In the genomic region with DNA sequence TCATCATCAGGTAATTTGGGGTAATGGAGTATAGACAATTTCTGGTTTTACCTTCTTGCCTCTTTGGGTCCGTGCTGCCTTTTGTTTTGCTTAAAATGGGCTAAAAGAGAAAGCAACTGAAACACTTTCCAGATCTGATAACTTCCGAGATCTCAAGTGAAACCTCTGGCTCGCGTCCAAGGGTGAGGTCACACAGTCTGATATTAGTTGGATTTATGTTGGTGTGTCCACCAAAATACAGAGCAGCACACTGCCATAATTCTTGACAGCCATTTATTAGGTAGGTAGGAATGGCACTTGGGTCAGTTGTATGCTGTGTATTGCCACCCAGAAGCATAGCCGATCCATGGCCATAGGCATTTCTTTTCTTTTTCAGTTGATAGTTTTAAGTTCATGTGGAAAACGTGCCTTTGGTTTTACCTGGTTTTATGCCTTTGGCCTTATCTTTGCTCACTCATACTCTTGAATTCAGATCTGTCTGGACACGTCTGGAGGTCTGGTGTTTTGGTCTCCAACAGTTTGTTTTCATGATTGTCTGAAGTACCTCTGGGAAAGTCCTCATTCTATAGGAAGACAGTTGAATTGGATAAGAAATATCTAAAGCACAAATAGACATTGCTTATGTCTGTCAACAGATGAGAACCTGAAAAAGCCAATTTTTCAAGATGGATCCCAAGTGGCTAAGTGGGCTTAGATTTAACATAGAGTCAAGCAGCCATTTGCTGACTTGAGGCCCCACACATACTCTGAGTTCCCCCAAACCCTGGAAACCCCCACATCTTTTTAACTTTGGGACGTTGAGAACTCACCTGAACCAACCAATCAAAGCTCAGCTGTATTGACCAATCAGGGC, we compare ENCODE assay signal across 9 cellular contexts.
A peak's percentile ranks its signal among the peaks of the same experiment; 100 is the strongest.
DNase-seq lines count a peak whose midpoint lies in the region; ATAC-seq and TF ChIP-seq lines count a peak whose summit lies in the region.
"Had no signal": no experiment of that assay in that cellular context is flagged by ENCODE, and none has a peak within 500 bp of the region (broad histone marks: within the 10 kb centered on the region; RNA-seq: fewer than 3 reads in every experiment).

No MANE protein-coding gene starts in this region.

- peak overlapping the region; percentile 40 for H3K4me3 Mint-ChIP-seq in activated CD4-positive, alpha-beta T cell treated with anti-CD3 and anti-CD28 coated beads, Interleukin-2, amount 10 ng/mL, durations not matched to agents 7 days and 5 days
- H3K4me3 Mint-ChIP-seq in HFFc6: no peak overlapping the region
- H3K4me3 Mint-ChIP-seq: IgD-negative memory B cell had no signal

- CTCF ChIA-PET in activated CD4-positive, alpha-beta T cell treated with anti-CD3 and anti-CD28 coated beads, Interleukin-2, amount 10 ng/mL, durations not matched to agents 7 days and 5 days (lab: Charles Lee): no interaction called here

- ATAC-seq in Right ventricle myocardium superior (ENCODE audit: poor library complexity): no peak
- no peak for ATAC-seq in HG02970 (IDR thresholded peaks at IDR 0.05; ENCODE audit: low FRiP score, unreplicated experiment)

- intact Hi-C loops in Right ventricle myocardium superior (cut with DNase I): no loop called here

- peaks cover 29% of the 10 kb centered on the region for H3K4me1 Mint-ChIP-seq in activated CD4-positive, alpha-beta T cell treated with anti-CD3 and anti-CD28 coated beads, Interleukin-2, amount 10 ng/mL, durations not matched to agents 7 days and 5 days
- H3K4me1 Mint-ChIP-seq in HFFc6 (ENCODE audit: low read depth): peaks cover 25% of the 10 kb centered on the region

- POLR2A ChIA-PET in activated CD4-positive, alpha-beta T cell treated with anti-CD3 and anti-CD28 coated beads, Interleukin-2, amount 10 ng/mL, durations not matched to agents 7 days and 5 days (lab: Charles Lee): no interaction called here

- no peaks in the 10 kb centered on the region for H3K36me3 Mint-ChIP-seq in activated CD4-positive, alpha-beta T cell treated with anti-CD3 and anti-CD28 coated beads, Interleukin-2, amount 10 ng/mL, durations not matched to agents 7 days and 5 days (ENCODE audit: low read depth)
- no peaks in the 10 kb centered on the region for H3K36me3 Mint-ChIP-seq in HFFc6 (ENCODE audit: low read depth)
- H3K36me3 Mint-ChIP-seq: IgD-negative memory B cell had no signal

- TF ChIP-seq CTCF in HFFc6 (IDR thresholded peaks at IDR 0.05): no peak

- DNase-seq in NCI-H2196 (lab: John Stamatoyannopoulos, UW; ENCODE audit: unreplicated experiment) (peak; percentile 69), NCI-H2196 treated with DMSO at 0.1 percent for 48 hours (lab: John Stamatoyannopoulos, UW; ENCODE audit: unreplicated experiment) (no peak), Right ventricle myocardium superior (peak; percentile 78), NCI-H524 treated with DMSO at 0.1 percent for 48 hours (lab: John Stamatoyannopoulos, UW) (no peak), HFFc6 (no peak)
- DNase-seq in activated CD4-positive, alpha-beta T cell treated with anti-CD3 and anti-CD28 coated beads, Interleukin-2, amount 10 ng/mL, durations not matched to agents 7 days and 5 days: peak; percentile 67
- DNase-seq in stimulated activated CD8-positive, alpha-beta memory T cell treated with anti-CD3 and anti-CD28 coated beads, Interleukin-12 subunit alpha, Interleukin-12 subunit beta, amount 100 ng/mL, for 1 hour (ENCODE audit: low read depth): peak; percentile 22

- no peaks in the 10 kb centered on the region for H3K9me3 Mint-ChIP-seq in activated CD4-positive, alpha-beta T cell treated with anti-CD3 and anti-CD28 coated beads, Interleukin-2, amount 10 ng/mL, durations not matched to agents 7 days and 5 days
- H3K9me3 Mint-ChIP-seq in HFFc6: no peaks in the 10 kb centered on the region
- H3K9me3 Mint-ChIP-seq: IgD-negative memory B cell had no signal

- peaks cover 3% of the 10 kb centered on the region for H3K27me3 Mint-ChIP-seq in activated CD4-positive, alpha-beta T cell treated with anti-CD3 and anti-CD28 coated beads, Interleukin-2, amount 10 ng/mL, durations not matched to agents 7 days and 5 days
- peaks cover 3% of the 10 kb centered on the region for H3K27me3 Mint-ChIP-seq in HFFc6 (ENCODE audit: insufficient read depth)

- H3K27ac Mint-ChIP-seq in activated CD4-positive, alpha-beta T cell treated with anti-CD3 and anti-CD28 coated beads, Interleukin-2, amount 10 ng/mL, durations not matched to agents 7 days and 5 days: peak overlapping the region; percentile 55
- no peak overlapping the region for H3K27ac Mint-ChIP-seq in HFFc6
- H3K27ac Mint-ChIP-seq: IgD-negative memory B cell had no signal

Comparison
In these comparisons a context has a peak if more than half of its experiments do, and no peak if none do; other contexts are left out.
1. DNase-seq: peak in NCI-H2196 (single experiment), activated CD4-positive, alpha-beta T cell treated with anti-CD3 and anti-CD28 coated beads, Interleukin-2, amount 10 ng/mL, durations not matched to agents 7 days and 5 days (single experiment), Right ventricle myocardium superior (single experiment) and stimulated activated CD8-positive, alpha-beta memory T cell treated with anti-CD3 and anti-CD28 coated beads, Interleukin-12 subunit alpha, Interleukin-12 subunit beta, amount 100 ng/mL, for 1 hour (single experiment); none in NCI-H2196 treated with DMSO at 0.1 percent for 48 hours (single experiment), NCI-H524 treated with DMSO at 0.1 percent for 48 hours (single experiment) and HFFc6 (single experiment).